8 cellular contexts compared by ENCODE assay signal in genomic region chr22:36450923-36451322, GRCh38. TPM values are rescaled to one million over a fixed set of nuclear protein-coding genes. Genes with fewer than 3 reads are reported as not detected.
A peak's percentile ranks its signal among the peaks of the same experiment; 100 is the strongest.
DNase-seq lines count a peak whose midpoint lies in the region; ATAC-seq and TF ChIP-seq lines count a peak whose summit lies in the region.
"Not testable (repeated sequence)": the region's sequence is repeated elsewhere in the genome, so short reads cannot be mapped to it uniquely, and the experiment has no call there.

No MANE protein-coding gene starts in this region.

- H3K27me3 Mint-ChIP-seq in Calu3 (ENCODE audit: unreplicated experiment); activated CD8-positive, alpha-beta memory T cell treated with anti-CD3 and anti-CD28 coated beads, Interleukin-2, amount 10 ng/mL, durations not matched to agents 7 days and 5 days: not testable (repeated sequence)

- H3K4me3 ChIP-seq in Peyer's patch; body of pancreas; muscle layer of colon (ENCODE audit: low read depth in 1 of 2, low read length in 2 of 2); vagina: not testable (repeated sequence)

- H3K36me3 Mint-ChIP-seq in Calu3 (ENCODE audit: insufficient read depth, unreplicated experiment), result peaks cover 20% of the 10 kb centered on the region
- not testable (repeated sequence) for H3K36me3 Mint-ChIP-seq in activated CD8-positive, alpha-beta memory T cell treated with anti-CD3 and anti-CD28 coated beads, Interleukin-2, amount 10 ng/mL, durations not matched to agents 7 days and 5 days; stimulated activated effector memory CD8-positive, alpha-beta T cell treated with anti-CD3 and anti-CD28 coated beads, Interleukin-12 subunit alpha, Interleukin-12 subunit beta, amount 100 ng/mL, for 72 hours

- DNase-seq in Calu3; Peyer's patch; activated CD8-positive, alpha-beta memory T cell treated with anti-CD3 and anti-CD28 coated beads, Interleukin-2, amount 10 ng/mL, durations not matched to agents 7 days and 5 days; stimulated activated effector memory CD8-positive, alpha-beta T cell treated with anti-CD3 and anti-CD28 coated beads, Interleukin-12 subunit alpha, Interleukin-12 subunit beta, amount 100 ng/mL, for 72 hours (ENCODE audit: low spot score in 2 of 2); vagina (ENCODE audit: extremely low spot score in 2 of 2): not testable (repeated sequence)
- DNase-seq in body of pancreas, result peak in 2 of 4 donors; percentile 14 to 45
- DNase-seq in Right ventricle myocardium inferior (ENCODE audit: missing footprints), result peak; percentile 47

- H3K4me1 Mint-ChIP-seq in Calu3 (ENCODE audit: low read depth, unreplicated experiment), result peaks cover 22% of the 10 kb centered on the region
- peaks cover 66% of the 10 kb centered on the region for H3K4me1 Mint-ChIP-seq in activated CD8-positive, alpha-beta memory T cell treated with anti-CD3 and anti-CD28 coated beads, Interleukin-2, amount 10 ng/mL, durations not matched to agents 7 days and 5 days
- peaks cover 45% of the 10 kb centered on the region for H3K4me1 Mint-ChIP-seq in stimulated activated effector memory CD8-positive, alpha-beta T cell treated with anti-CD3 and anti-CD28 coated beads, Interleukin-12 subunit alpha, Interleukin-12 subunit beta, amount 100 ng/mL, for 72 hours

- H3K4me1 ChIP-seq in Peyer's patch (peaks cover 16 to 43% (median 30%) of the 10 kb centered on the region in 4 donors), body of pancreas (peaks cover 63% of the 10 kb centered on the region), muscle layer of colon (ENCODE audit: insufficient read depth, low read length) (peaks cover 38% of the 10 kb centered on the region), vagina (peaks cover 61% of the 10 kb centered on the region)

- CTCF ChIA-PET in Calu3 (lab: Charles Lee), result interaction anchor here (1.2 kb wide), 1 partner anchor 15 kb away, joined by 5 read pairs; no protein-coding TSS in a partner anchor
- CTCF ChIA-PET in activated CD8-positive, alpha-beta memory T cell treated with anti-CD3 and anti-CD28 coated beads, Interleukin-2, amount 10 ng/mL, durations not matched to agents 7 days and 5 days (lab: Charles Lee), result interaction anchor here (1.0 to 1.6 kb wide), 7 partner anchors 8 to 76 kb away, joined by 3 to 7 read pairs (median 4); no protein-coding TSS in a partner anchor

- H3K9ac ChIP-seq in muscle layer of colon (ENCODE audit: low read length), result not testable (repeated sequence)

- not testable (repeated sequence) for H3K9me3 ChIP-seq in Peyer's patch; body of pancreas; muscle layer of colon (ENCODE audit: low read length); vagina

- not testable (repeated sequence) for H3K36me3 ChIP-seq in Peyer's patch; body of pancreas (replicated peaks in 1 of 2; ENCODE audit: insufficient read depth in 1 of 2, low read depth in 2 of 2); muscle layer of colon (ENCODE audit: insufficient read depth, low read length); vagina

- not testable (repeated sequence) for H3K4me3 Mint-ChIP-seq in Calu3 (ENCODE audit: low read depth, unreplicated experiment); activated CD8-positive, alpha-beta memory T cell treated with anti-CD3 and anti-CD28 coated beads, Interleukin-2, amount 10 ng/mL, durations not matched to agents 7 days and 5 days
- H3K4me3 Mint-ChIP-seq in stimulated activated effector memory CD8-positive, alpha-beta T cell treated with anti-CD3 and anti-CD28 coated beads, Interleukin-12 subunit alpha, Interleukin-12 subunit beta, amount 100 ng/mL, for 72 hours, result peak overlapping the region; percentile 56

- not testable (repeated sequence) for BruUV-seq in Calu3 (replicated peaks; lab: Mats Ljungman, UMichigan)

- TF ChIP-seq CTCF in Calu3 (IDR thresholded peaks at IDR 0.05; ENCODE audit: unreplicated experiment); Peyer's patch (IDR thresholded peaks at IDR 0.05); body of pancreas (IDR thresholded peaks at IDR 0.05); vagina (IDR thresholded peaks at IDR 0.05): not testable (repeated sequence)

- ATAC-seq in activated CD8-positive, alpha-beta memory T cell treated with anti-CD3 and anti-CD28 coated beads, Interleukin-2, amount 10 ng/mL, durations not matched to agents 7 days and 5 days; body of pancreas; Right ventricle myocardium inferior; stimulated activated effector memory CD8-positive, alpha-beta T cell treated with anti-CD3 and anti-CD28 coated beads, Interleukin-12 subunit alpha, Interleukin-12 subunit beta, amount 100 ng/mL, for 72 hours: not testable (repeated sequence)

- intact Hi-C loops in Calu3 (cut with micrococcal nuclease; ENCODE audit: unreplicated experiment), result loop anchor here (5.0 kb wide), 1 partner anchor 64 kb away; the partner anchor contains the start of gene MYH9
- intact Hi-C loops in body of pancreas (cut with DNase I); vagina (cut with DNase I): not testable (repeated sequence)
- intact Hi-C loops in Right ventricle myocardium inferior (cut with DNase I), result loop anchor here (1.0 kb wide), 1 partner anchor 63 kb away; no protein-coding TSS in a partner anchor

- peak overlapping the region; percentile 89 for H3K27ac Mint-ChIP-seq in Calu3 (ENCODE audit: unreplicated experiment)
- peak overlapping the region; percentile 93 for H3K27ac Mint-ChIP-seq in activated CD8-positive, alpha-beta memory T cell treated with anti-CD3 and anti-CD28 coated beads, Interleukin-2, amount 10 ng/mL, durations not matched to agents 7 days and 5 days
- H3K27ac Mint-ChIP-seq in stimulated activated effector memory CD8-positive, alpha-beta T cell treated with anti-CD3 and anti-CD28 coated beads, Interleukin-12 subunit alpha, Interleukin-12 subunit beta, amount 100 ng/mL, for 72 hours, result peak overlapping the region; percentile 94

- 81 to 82% methylated on average over 7 of the region's 7 CpGs for WGBS in body of pancreas, 2 donors

- H3K9me3 Mint-ChIP-seq in Calu3 (ENCODE audit: low read depth, unreplicated experiment); activated CD8-positive, alpha-beta memory T cell treated with anti-CD3 and anti-CD28 coated beads, Interleukin-2, amount 10 ng/mL, durations not matched to agents 7 days and 5 days (ENCODE audit: low read depth); stimulated activated effector memory CD8-positive, alpha-beta T cell treated with anti-CD3 and anti-CD28 coated beads, Interleukin-12 subunit alpha, Interleukin-12 subunit beta, amount 100 ng/mL, for 72 hours: not testable (repeated sequence)

- not testable (repeated sequence) for TF ChIP-seq POLR2A in Peyer's patch (IDR thresholded peaks at IDR 0.05); body of pancreas (IDR thresholded peaks at IDR 0.05); vagina (IDR thresholded peaks at IDR 0.05)

- H3K27me3 ChIP-seq in Peyer's patch; body of pancreas; muscle layer of colon (ENCODE audit: control insufficient read depth in 1 of 2, insufficient read depth in 2 of 2, low read length in 2 of 2); vagina: not testable (repeated sequence)

- peak overlapping the region; percentile 83 to 87 (median 85) for H3K27ac ChIP-seq in Peyer's patch
- peak overlapping the region; percentile 56 to 99 (median 90) for H3K27ac ChIP-seq in body of pancreas
- peak overlapping the region; percentile 23 for H3K27ac ChIP-seq in muscle layer of colon (ENCODE audit: low read depth, low read length)
- peak overlapping the region; percentile 96 for H3K27ac ChIP-seq in vagina

RNA-seq across cellular contexts. Expression of gene TXN2, which starts 30.5 kb away (rescaled TPM):
- total RNA-seq in Calu3 (2022), result 58.4 and 63.3 TPM in 2 replicates
- total RNA-seq in Peyer's patch, result 100 to 1,000 TPM in 1 of 4 donors, 10 to 100 TPM in 3; 75.7 to 116 (median 92.9) TPM
- 10 to 100 TPM; 78.7 to 82.6 TPM for total RNA-seq in activated CD8-positive, alpha-beta memory T cell treated with anti-CD3 and anti-CD28 coated beads, Interleukin-2, amount 10 ng/mL, durations not matched to agents 7 days and 5 days
- 10 to 100 TPM; 27.0 to 44.5 TPM for total RNA-seq in body of pancreas
- 127 TPM for total RNA-seq in Right ventricle myocardium inferior
- total RNA-seq in vagina, result 46.9 TPM

RNA-seq across cellular contexts. Expression of gene FOXRED2, which starts 55.9 kb away (rescaled TPM):
- 27.9 and 29.4 TPM in 2 replicates for total RNA-seq in Calu3 (2022)
- total RNA-seq in Peyer's patch, result 10 to 100 TPM in 1 of 4 donors, 1 to 10 TPM in 3; 2.8 to 16.5 (median 4.1) TPM
- total RNA-seq in activated CD8-positive, alpha-beta memory T cell treated with anti-CD3 and anti-CD28 coated beads, Interleukin-2, amount 10 ng/mL, durations not matched to agents 7 days and 5 days, result 10 to 100 TPM; 11.9 to 12.1 TPM
- 1 to 10 TPM; 2.0 to 4.9 TPM for total RNA-seq in body of pancreas
- 11.3 TPM for total RNA-seq in Right ventricle myocardium inferior
- 3.7 TPM for total RNA-seq in vagina

Comparison
In these comparisons a context has a peak if more than half of its experiments do, and no peak if none do; other contexts are left out.
1. H3K27ac ChIP-seq: peak in every context shown above with its lines; median percentile 96 in vagina; 90 in body of pancreas; 85 in Peyer's patch; 23 in muscle layer of colon.